In genomic region chr5:76742586-76742985, GRCh38 we compare ENCODE assay signal across 22 cellular contexts. TPM values are rescaled to one million over a fixed set of nuclear protein-coding genes. Genes with fewer than 3 reads are reported as not detected.
DNase-seq lines count a peak whose midpoint lies in the region; ATAC-seq and TF ChIP-seq lines count a peak whose summit lies in the region.
"Had no signal": no experiment of that assay in that cellular context is flagged by ENCODE, and none has a peak within 500 bp of the region (broad histone marks: within the 10 kb centered on the region; RNA-seq: fewer than 3 reads in every experiment).

No MANE protein-coding gene starts in this region.

- no peak overlapping the region for H3K4ac ChIP-seq in mesenchymal stem cell (ENCODE audit: low read depth in 1 of 2, low read length in 2 of 2)

- H2BK15ac ChIP-seq in mesenchymal stem cell (ENCODE audit: low read depth, poor library complexity, severe bottlenecking): no peak overlapping the region

- H3K79me1 ChIP-seq in mesenchymal stem cell (replicated peaks; ENCODE audit: low read length, poor library complexity, severe bottlenecking): no peaks in the 10 kb centered on the region

- H2AFZ ChIP-seq in mesenchymal stem cell (ENCODE audit: low read depth, low read length): no peak overlapping the region
- H2AFZ ChIP-seq: GM23338 had no signal

- H2BK12ac ChIP-seq in mesenchymal stem cell (ENCODE audit: low read length in 2 of 2): no peak overlapping the region

- no peak overlapping the region for H4K91ac ChIP-seq in mesenchymal stem cell (ENCODE audit: low read length)

- H3K23ac ChIP-seq in mesenchymal stem cell (ENCODE audit: low read length in 2 of 2): no peak overlapping the region

- ATAC-seq in left cardiac atrium: no peak
- ATAC-seq in HG02798 (IDR thresholded peaks at IDR 0.05; ENCODE audit: poor library complexity, unreplicated experiment): no peak
- ATAC-seq in GM21528 (IDR thresholded peaks at IDR 0.05; ENCODE audit: low FRiP score, unreplicated experiment): no peak
- ATAC-seq: GM23338; lower lobe of right lung; naive thymus-derived CD8-positive, alpha-beta T cell; Panc1; psoas muscle; stimulated activated effector memory CD8-positive, alpha-beta T cell treated with anti-CD3 and anti-CD28 coated beads, Interleukin-12 subunit alpha, Interleukin-12 subunit beta, amount 100 ng/mL, for 72 hours had no signal

- intact Hi-C loops in left cardiac atrium (cut with DNase I): no loop called here

- H2BK5ac ChIP-seq in mesenchymal stem cell (ENCODE audit: low read depth, low read length, poor library complexity, severe bottlenecking): no peak overlapping the region

- no peak overlapping the region for H3K4me2 ChIP-seq in mesenchymal stem cell (ENCODE audit: low read length, poor library complexity, severe bottlenecking)
- H3K4me2 ChIP-seq: GM23338, KMS-11 had no signal

- H3K18ac ChIP-seq in mesenchymal stem cell (ENCODE audit: low read depth in 1 of 2, low read length in 2 of 2): no peak overlapping the region

- H3K4me3 ChIP-seq in choroid plexus epithelial cell (ENCODE audit: low read depth, low read length) (no peak overlapping the region), mesenchymal stem cell (ENCODE audit: insufficient read depth in 1 of 2, low read depth in 1 of 2, low read length in 2 of 2) (no peak overlapping the region)
- H3K4me3 ChIP-seq: GM23338, lower lobe of right lung, psoas muscle, SK-N-MC, tibial artery had no signal

- no peak for TF ChIP-seq CTCF in choroid plexus epithelial cell (conservative IDR thresholded peaks at IDR 0.05; ENCODE audit: low read depth, low read length)

- no peak overlapping the region for H3K14ac ChIP-seq in mesenchymal stem cell (ENCODE audit: low read length in 2 of 2)

- H3K27ac ChIP-seq in mesenchymal stem cell (ENCODE audit: low read length, poor library complexity, severe bottlenecking): no peak overlapping the region
- H3K27ac ChIP-seq: C4-2B, KMS-11, lower lobe of right lung, psoas muscle, SK-N-MC, tibial artery had no signal

- WGBS in mesenchymal stem cell: 98% methylated on average over 3 of the region's 4 CpGs

- no peak overlapping the region for H2AK5ac ChIP-seq in mesenchymal stem cell (ENCODE audit: low read length, severe bottlenecking)

- peak overlapping the region; percentile 38 for H3K9ac ChIP-seq in mesenchymal stem cell (ENCODE audit: low read length)
- H3K9ac ChIP-seq: KMS-11 had no signal

- H3K36me3 ChIP-seq in mesenchymal stem cell (ENCODE audit: control insufficient read depth in 1 of 2, insufficient read depth in 2 of 2, low read depth in 1 of 2, low read length in 2 of 2): no peaks in the 10 kb centered on the region
- H3K36me3 ChIP-seq: lower lobe of right lung, tibial artery had no signal

- H3K9me3 ChIP-seq in mesenchymal stem cell (ENCODE audit: control insufficient read depth, low read length): no peaks in the 10 kb centered on the region
- H3K9me3 ChIP-seq: lower lobe of right lung, psoas muscle, tibial artery had no signal

- no peaks in the 10 kb centered on the region for H3K27me3 ChIP-seq in mesenchymal stem cell (ENCODE audit: control insufficient read depth in 1 of 2, insufficient read depth in 1 of 2, low read length in 2 of 2)
- H3K27me3 ChIP-seq: tibial artery had no signal

- H2BK120ac ChIP-seq in mesenchymal stem cell (ENCODE audit: low read depth, low read length): no peak overlapping the region

- peak; percentile 42 for DNase-seq in Daoy (ENCODE audit: low read depth)
- peak; percentile 40 for DNase-seq in LHCN-M2 (ENCODE audit: low read depth)
- peak; percentile 61 for DNase-seq in choroid plexus epithelial cell (ENCODE audit: low read depth)
- peak; percentile 77 for DNase-seq in mesenchymal stem cell
- no peak for DNase-seq in left cardiac atrium
- DNase-seq in activated effector memory CD4-positive, alpha-beta T cell treated with Interleukin-2 at 50 U/mL for 16 hours: no peak
- DNase-seq: activated CD4-positive, alpha-beta T cell treated with anti-CD3 and anti-CD28 coated beads for 4 hours; activated T-cell treated with anti-CD3 and anti-CD28 coated beads for 4 hours; effector memory CD4-positive, alpha-beta T cell; lower lobe of right lung; naive thymus-derived CD8-positive, alpha-beta T cell; NCI-H1436 treated with DMSO at 0.1 percent for 48 hours; psoas muscle; tibial artery had no signal

- no peak overlapping the region for H4K8ac ChIP-seq in mesenchymal stem cell (ENCODE audit: low read length)

- peaks cover 4% of the 10 kb centered on the region for H3K4me1 ChIP-seq in mesenchymal stem cell (ENCODE audit: control insufficient read depth, insufficient read depth, low read depth, low read length)
- H3K4me1 ChIP-seq: psoas muscle, tibial artery had no signal

RNA-seq across cellular contexts. Expression of gene F2R, which starts 26.7 kb away (rescaled TPM):
- 27.1 and 28.4 TPM in 2 replicates for total RNA-seq in Daoy (2014; rRNA removed; shearing (Covaris generic))
- total RNA-seq in LHCN-M2 (2014; rRNA removed): 22.4 and 22.5 TPM in 2 replicates
- 15.5 TPM for polyA plus RNA-seq in LHCN-M2 (2012)
- 368 TPM for polyA plus RNA-seq in mesenchymal stem cell (2013, experiment 1 of 2)
- polyA plus RNA-seq in mesenchymal stem cell (2013, experiment 2 of 2): 390 TPM
- 10 to 100 TPM in 1 of 2 donors, 1 to 10 TPM in 1; 6.5 to 16.0 TPM for total RNA-seq in left cardiac atrium

Comparison
In these comparisons a context has a peak if more than half of its experiments do, and no peak if none do; other contexts are left out.
1. DNase-seq: peak in Daoy (single experiment), LHCN-M2 (single experiment), choroid plexus epithelial cell (single experiment) and mesenchymal stem cell (single experiment); none in left cardiac atrium (single experiment) and activated effector memory CD4-positive, alpha-beta T cell treated with Interleukin-2 at 50 U/mL for 16 hours (single experiment).